In the genomic region with DNA sequence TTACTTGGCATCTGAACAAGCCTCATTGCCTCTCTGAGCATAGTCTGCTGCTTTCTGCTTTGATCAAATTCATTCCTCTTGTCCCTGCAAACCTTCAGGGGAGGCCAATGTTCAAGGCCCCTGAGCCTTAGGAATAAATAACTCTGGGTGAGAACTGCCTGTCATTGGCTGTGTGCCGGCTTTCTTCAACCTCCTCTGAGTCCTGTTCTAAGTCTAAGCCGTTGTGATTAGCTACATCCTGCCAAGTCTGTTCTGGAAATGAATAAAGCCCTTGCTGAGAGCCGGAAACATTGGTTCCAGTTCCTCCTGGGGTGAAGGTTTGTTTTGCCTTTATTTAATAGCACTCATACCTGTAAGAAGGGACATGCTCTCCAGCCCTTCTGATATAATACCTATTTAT, we compare ENCODE assay signal across 8 cellular contexts. TPM values are rescaled to one million over a fixed set of nuclear protein-coding genes. Genes with fewer than 3 reads are reported as not detected.
A peak's percentile ranks its signal among the peaks of the same experiment; 100 is the strongest.
DNase-seq lines count a peak whose midpoint lies in the region; ATAC-seq and TF ChIP-seq lines count a peak whose summit lies in the region.

No MANE protein-coding gene starts in this region.

- no peak for DNase-seq in activated T-cell treated with anti-CD3 and anti-CD28 coated beads, Interleukin-2, amount 50 U/mL, for 4 hours
- DNase-seq in activated T-cell treated with anti-CD3 and anti-CD28 coated beads, Interleukin-2, amount 50 U/mL, for 48 hours = no peak
- DNase-seq in choroid plexus epithelial cell (ENCODE audit: low read depth) (peak; percentile 83), mesothelial cell of epicardium (ENCODE audit: low spot score in 2 of 2, unreplicated experiment in 2 of 2) (no peak), NCI-H2171 (lab: John Stamatoyannopoulos, UW) (no peak), NCI-H1092 (lab: John Stamatoyannopoulos, UW) (no peak), H4 (ENCODE audit: low spot score) (no peak)

- no peak overlapping the region for H3K4me3 ChIP-seq in choroid plexus epithelial cell (ENCODE audit: low read depth, low read length)

- peaks cover 10% of the 10 kb centered on the region for H3K36me3 Mint-ChIP-seq in activated T-cell treated with anti-CD3 and anti-CD28 coated beads, Interleukin-2, amount 50 U/mL, for 4 hours (ENCODE audit: insufficient read depth)
- no peaks in the 10 kb centered on the region for H3K36me3 Mint-ChIP-seq in mesothelial cell of epicardium

- peak; percentile 32 to 45 for ATAC-seq in activated T-cell treated with anti-CD3 and anti-CD28 coated beads, Interleukin-2, amount 50 U/mL, for 4 hours
- ATAC-seq in HG03565 (IDR thresholded peaks at IDR 0.05; ENCODE audit: unreplicated experiment) = peak; percentile 42

- H3K27ac Mint-ChIP-seq in mesothelial cell of epicardium = peak overlapping the region; percentile 59

- peak overlapping the region; percentile 69 for H3K4me3 Mint-ChIP-seq in activated T-cell treated with anti-CD3 and anti-CD28 coated beads, Interleukin-2, amount 50 U/mL, for 4 hours
- H3K4me3 Mint-ChIP-seq in mesothelial cell of epicardium = no peak overlapping the region

- H3K9me3 Mint-ChIP-seq in activated T-cell treated with anti-CD3 and anti-CD28 coated beads, Interleukin-2, amount 50 U/mL, for 4 hours = no peaks in the 10 kb centered on the region
- H3K9me3 Mint-ChIP-seq in mesothelial cell of epicardium = no peaks in the 10 kb centered on the region

- H3K4me1 Mint-ChIP-seq in activated T-cell treated with anti-CD3 and anti-CD28 coated beads, Interleukin-2, amount 50 U/mL, for 4 hours (ENCODE audit: low read depth) = peaks cover 93% of the 10 kb centered on the region
- H3K4me1 Mint-ChIP-seq in mesothelial cell of epicardium = peaks cover 50% of the 10 kb centered on the region

- TF ChIP-seq CTCF in choroid plexus epithelial cell (conservative IDR thresholded peaks at IDR 0.05; ENCODE audit: low read depth, low read length) (no peak), mesothelial cell of epicardium (IDR thresholded peaks at IDR 0.05; ENCODE audit: unreplicated experiment) (no peak)

- H3K27me3 Mint-ChIP-seq in activated T-cell treated with anti-CD3 and anti-CD28 coated beads, Interleukin-2, amount 50 U/mL, for 4 hours (ENCODE audit: low read depth) = no peaks in the 10 kb centered on the region
- no peaks in the 10 kb centered on the region for H3K27me3 Mint-ChIP-seq in mesothelial cell of epicardium (ENCODE audit: low read depth)

RNA-seq across cellular contexts. Expression of a gene that starts 13.8 kb away (rescaled TPM):
- 100 to 1,000 TPM in 1 of 3 donors, 10 to 100 TPM in 2; 96.7 to 105 (median 97.4) TPM for total RNA-seq in activated T-cell treated with anti-CD3 and anti-CD28 coated beads, Interleukin-2, amount 50 U/mL, for 4 hours
- 59.8 to 63.8 TPM (median 61.0 TPM) in 3 replicates for total RNA-seq in mesothelial cell of epicardium
- 72.9 and 126 TPM in 2 replicates for total RNA-seq in H4 (2014; rRNA removed; shearing (Covaris generic))

RNA-seq across cellular contexts. Expression of a gene that starts 53.8 kb away (rescaled TPM):
- 10 to 100 TPM; 24.7 to 25.3 (median 24.9) TPM for total RNA-seq in activated T-cell treated with anti-CD3 and anti-CD28 coated beads, Interleukin-2, amount 50 U/mL, for 4 hours
- 44.3 to 48.1 TPM (median 44.5 TPM) in 3 replicates for total RNA-seq in mesothelial cell of epicardium
- 8.9 and 9.6 TPM in 2 replicates for total RNA-seq in H4 (2014; rRNA removed; shearing (Covaris generic))
